ENCODE assay signal across 16 cellular contexts in the genomic region with DNA sequence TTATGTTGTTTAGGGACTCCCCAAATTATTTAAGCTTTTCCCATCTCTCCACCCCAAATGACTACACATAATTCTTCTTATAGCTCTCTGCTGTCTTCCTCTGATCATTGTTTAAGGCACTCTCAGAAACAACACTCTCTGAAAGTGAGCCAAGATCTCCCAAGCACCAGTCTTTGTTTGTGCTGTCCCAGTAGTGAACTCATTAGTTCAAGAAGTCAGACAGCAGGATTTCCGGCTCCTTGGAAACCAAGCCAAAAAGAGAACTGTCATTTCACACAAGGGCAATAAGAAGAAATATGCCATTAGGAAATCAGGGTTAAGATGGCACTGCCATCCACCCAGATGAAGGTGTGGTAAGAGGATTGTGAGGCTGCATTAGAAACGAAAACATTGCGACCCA.
DNase-seq lines count a peak whose midpoint lies in the region; ATAC-seq and TF ChIP-seq lines count a peak whose summit lies in the region.
"Had no signal": no experiment of that assay in that cellular context is flagged by ENCODE, and none has a peak within 500 bp of the region (broad histone marks: within the 10 kb centered on the region; RNA-seq: fewer than 3 reads in every experiment).

No MANE protein-coding gene starts in this region.

- no peak for ATAC-seq in IMR-90 (ENCODE audit: low read depth)
- peak; percentile 42 to 77 (median 51) for ATAC-seq in heart left ventricle
- ATAC-seq: T-cell had no signal

- H3K4ac ChIP-seq in IMR-90 (ENCODE audit: low read depth, low read length) = no peak overlapping the region

- no peak overlapping the region for H4K5ac ChIP-seq in IMR-90 (ENCODE audit: low read depth, low read length)

- no peak overlapping the region for H2AFZ ChIP-seq in IMR-90 (replicated peaks; ENCODE audit: low read length, poor library complexity)

- H3K4me3 ChIP-seq in IMR-90 (ENCODE audit: insufficient read depth, low read depth, low read length) (no peak overlapping the region), heart left ventricle (no peak overlapping the region), testis (no peak overlapping the region)
- H3K4me3 ChIP-seq: Peyer's patch had no signal

- H4K91ac ChIP-seq in IMR-90 (ENCODE audit: insufficient read depth, low read depth, low read length) = no peak overlapping the region

- no peaks in the 10 kb centered on the region for H3K27me3 Mint-ChIP-seq in endothelial cell (ENCODE audit: unreplicated experiment)
- H3K27me3 Mint-ChIP-seq: central memory CD8-positive, alpha-beta T cell had no signal

- H3K27ac Mint-ChIP-seq in endothelial cell (ENCODE audit: unreplicated experiment) = no peak overlapping the region
- H3K27ac Mint-ChIP-seq: T-cell had no signal

- TF ChIP-seq POLR2A in IMR-90 (IDR thresholded peaks at IDR 0.05; ENCODE audit: low read depth, low read length) (no peak), heart left ventricle (IDR thresholded peaks at IDR 0.05) (no peak), testis (IDR thresholded peaks at IDR 0.05) (no peak)

- no peak overlapping the region for H3K56ac ChIP-seq in IMR-90 (ENCODE audit: extremely low read depth, insufficient read depth, low read length)

- CTCF ChIA-PET in IMR-90 (lab: Yijun Ruan, JAX) = interaction anchor here (1.3 kb wide), 1 partner anchor 10 kb away, joined by 3 read pairs; no protein-coding TSS in a partner anchor

- no peak overlapping the region for H2BK5ac ChIP-seq in IMR-90 (ENCODE audit: low read depth, low read length, poor library complexity, severe bottlenecking)

- in situ Hi-C loops in IMR-90 (cut with MboI; ENCODE audit: low sequenced_read_pairs) = no loop called here

- no peaks in the 10 kb centered on the region for H3K79me1 ChIP-seq in IMR-90 (ENCODE audit: low read depth in 1 of 2, low read length in 2 of 2)

- no CpG with 5 or more reads among the region's 3 CpGs for WGBS in IMR-90 (ENCODE audit: extremely low coverage in 2 of 2, insufficient read length in 1 of 2), 2 experiments
- WGBS in heart left ventricle, 4 donors = 44 to 54% (median 51%) methylated on average over 3 of the region's 3 CpGs
- WGBS in testis, 2 donors = 65 to 67% methylated on average over 3 of the region's 3 CpGs

- no peak overlapping the region for H2BK120ac ChIP-seq in IMR-90 (ENCODE audit: low read depth, low read length)

- no peaks in the 10 kb centered on the region for H3K36me3 Mint-ChIP-seq in endothelial cell (ENCODE audit: low read depth, unreplicated experiment)
- H3K36me3 Mint-ChIP-seq: T-cell had no signal

- H3K4me2 ChIP-seq in IMR-90 (ENCODE audit: low read depth, low read length) = no peak overlapping the region

- TF ChIP-seq RAD21 in IMR-90 (IDR thresholded peaks at IDR 0.05; ENCODE audit: low read length) = no peak

- H2AK9ac ChIP-seq in IMR-90 (replicated peaks; ENCODE audit: low read depth, low read length, poor library complexity) = no peak overlapping the region

- H2BK15ac ChIP-seq in IMR-90 (ENCODE audit: low read depth, low read length) = no peak overlapping the region

- no peak overlapping the region for H3K27ac ChIP-seq in IMR-90 (ENCODE audit: insufficient read depth, low read length)
- H3K27ac ChIP-seq in VCaP = peak overlapping the region; percentile 54
- peak overlapping the region in 1 of 12 donors; percentile 28 for H3K27ac ChIP-seq in heart left ventricle
- H3K27ac ChIP-seq in testis = no peak overlapping the region
- H3K27ac ChIP-seq: HL-60, Peyer's patch had no signal

- no peak overlapping the region for H3K9ac ChIP-seq in IMR-90 (ENCODE audit: low read depth, low read length)

- H2BK20ac ChIP-seq in IMR-90 (ENCODE audit: low read depth, low read length) = no peak overlapping the region

- no peaks in the 10 kb centered on the region for H3K9me3 Mint-ChIP-seq in endothelial cell (ENCODE audit: unreplicated experiment)
- H3K9me3 Mint-ChIP-seq: T-cell had no signal

- H4K20me1 ChIP-seq in IMR-90 (ENCODE audit: insufficient read depth, low read length) = no peaks in the 10 kb centered on the region

- no peak overlapping the region for H3K23ac ChIP-seq in IMR-90 (ENCODE audit: low read depth, low read length)

- peaks cover 16% of the 10 kb centered on the region for H3K4me1 Mint-ChIP-seq in endothelial cell (ENCODE audit: unreplicated experiment)
- H3K4me1 Mint-ChIP-seq: central memory CD8-positive, alpha-beta T cell; T-cell had no signal

- no peak overlapping the region for H3K14ac ChIP-seq in IMR-90 (replicated peaks; ENCODE audit: low read depth, low read length)

- no peak for TF ChIP-seq CTCF in IMR-90 (conservative IDR thresholded peaks at IDR 0.05; ENCODE audit: low read depth, low read length)
- no peak for TF ChIP-seq CTCF in VCaP (conservative IDR thresholded peaks at IDR 0.05)
- TF ChIP-seq CTCF in heart left ventricle (IDR thresholded peaks at IDR 0.05) = no peak
- no peak for TF ChIP-seq CTCF in testis (IDR thresholded peaks at IDR 0.05)
- TF ChIP-seq CTCF in endothelial cell (IDR thresholded peaks at IDR 0.05; ENCODE audit: unreplicated experiment) = no peak

- H3K9me3 ChIP-seq in IMR-90 (ENCODE audit: control insufficient read depth, insufficient read depth, low read length) = no peaks in the 10 kb centered on the region
- no peaks in the 10 kb centered on the region for H3K9me3 ChIP-seq in heart left ventricle
- no peaks in the 10 kb centered on the region for H3K9me3 ChIP-seq in testis
- H3K9me3 ChIP-seq: Peyer's patch had no signal

- no TSS peak for BruUV-seq in IMR-90 (replicated peaks; lab: Mats Ljungman, UMichigan)

- H3K36me3 ChIP-seq in IMR-90 (ENCODE audit: control insufficient read depth, insufficient read depth, low read length) (no peaks in the 10 kb centered on the region), heart left ventricle (no peaks in the 10 kb centered on the region), testis (ENCODE audit: low read depth, missing control alignments) (no peaks in the 10 kb centered on the region)
- H3K36me3 ChIP-seq: Peyer's patch had no signal

- DNase-seq in IMR-90 = peak; percentile 2
- DNase-seq in heart left ventricle = peak in 1 of 5 donors; percentile 25
- peak; percentile 45 for DNase-seq in pons (ENCODE audit: low spot score)
- no peak for DNase-seq in testis
- no peak for DNase-seq in NK-92 (lab: John Stamatoyannopoulos, UW; ENCODE audit: unreplicated experiment)
- DNase-seq in NCI-H226 = no peak
- no peak for DNase-seq in endothelial cell (ENCODE audit: low spot score)
- DNase-seq: activated naive CD4-positive, alpha-beta T cell treated with anti-CD3 and anti-CD28 coated beads, Interleukin-2, amount 50 U/mL, for 16 hours; glutamatergic neuron; NCI-H510A; Peyer's patch; stimulated activated CD4-positive, alpha-beta T cell treated with anti-CD3 and anti-CD28 coated beads, Interleukin-4, amount 100 ng/mL, for 4 hours; T-cell had no signal

- H3K18ac ChIP-seq in IMR-90 (ENCODE audit: low read depth, low read length) = no peak overlapping the region

- POLR2A ChIA-PET in IMR-90 (lab: Charles Lee; ENCODE audit: unreplicated experiment) = no interaction called here

- no peak overlapping the region for H4K8ac ChIP-seq in IMR-90 (ENCODE audit: low read depth in 2 of 2, low read length in 2 of 2)

- no peaks in the 10 kb centered on the region for H3K9me1 ChIP-seq in IMR-90 (ENCODE audit: insufficient read depth, low read length)

- intact Hi-C loops in IMR-90 (cut with micrococcal nuclease) = no loop called here
- intact Hi-C loops in heart left ventricle (cut with DNase I) = no loop called here
- intact Hi-C loops in testis (cut with DNase I; ENCODE audit: low total_unique reads) = no loop called here

- H3K4me1 ChIP-seq in IMR-90 (ENCODE audit: control insufficient read depth, insufficient read depth, low read length) = no peaks in the 10 kb centered on the region; the same call in 1 of the 2 replicates
- H3K4me1 ChIP-seq in heart left ventricle = peaks cover 0 to 56% (median 36%) of the 10 kb centered on the region in 12 donors
- H3K4me1 ChIP-seq in testis = peaks cover 23% of the 10 kb centered on the region
- H3K4me1 ChIP-seq: Peyer's patch had no signal

- H3K4me3 Mint-ChIP-seq in endothelial cell (ENCODE audit: unreplicated experiment) = no peak overlapping the region
- H3K4me3 Mint-ChIP-seq: central memory CD8-positive, alpha-beta T cell; T-cell had no signal

- H2AK5ac ChIP-seq in IMR-90 (ENCODE audit: low read depth, low read length) = no peak overlapping the region

- peaks cover 9% of the 10 kb centered on the region for H3K27me3 ChIP-seq in IMR-90 (ENCODE audit: control insufficient read depth, insufficient read depth, low read length)
- no peaks in the 10 kb centered on the region for H3K27me3 ChIP-seq in heart left ventricle
- no peaks in the 10 kb centered on the region for H3K27me3 ChIP-seq in testis
- H3K27me3 ChIP-seq: Peyer's patch had no signal

- dilution Hi-C loops in IMR-90 (cut with HindIII; ENCODE audit: low sequenced_read_pairs, unreplicated experiment) = no loop called here

TF ChIP-seq in IMR-90, 13 proteins besides CTCF, POLR2A, EP300 and RAD21:
- TF ChIP-seq MAFK (IDR thresholded peaks at IDR 0.05; ENCODE audit: low read depth, low read length) (no peak), FOS (IDR thresholded peaks at IDR 0.05; ENCODE audit: low read depth, low read length) (no peak), SMC3 (IDR thresholded peaks at IDR 0.05; ENCODE audit: low read depth, low read length) (no peak)

Comparison
In these comparisons a context has a peak if more than half of its experiments do, and no peak if none do; other contexts are left out.
1. DNase-seq: peak in IMR-90 (single experiment) and pons (single experiment); none in testis (single experiment), NK-92 (single experiment), NCI-H226 (single experiment) and endothelial cell (single experiment).